36 cellular contexts compared by ENCODE assay signal in genomic region chr2:34112161-34112560, GRCh38.
"Had no signal": no experiment of that assay in that cellular context is flagged by ENCODE, and none has a peak within 500 bp of the region (broad histone marks: within the 10 kb centered on the region; RNA-seq: fewer than 3 reads in every experiment).

No MANE protein-coding gene starts in this region.

- H3K27ac ChIP-seq: ascending aorta, cardiac muscle cell, WERI-Rb-1 had no signal

- H3K9me3 ChIP-seq: ascending aorta had no signal

- ATAC-seq: activated CD4-positive, alpha-beta T cell treated with anti-CD3 and anti-CD28 coated beads for 36 hours; activated CD4-positive, CD25-positive, alpha-beta regulatory T cell treated with anti-CD3 and anti-CD28 coated beads, Interleukin-2, amount 50 U/mL, for 24 hours; activated CD8-positive, alpha-beta memory T cell treated with anti-CD3 and anti-CD28 coated beads, Interleukin-2, amount 10 ng/mL, durations not matched to agents 7 days and 5 days; activated CD8-positive, alpha-beta T cell treated with anti-CD3 and anti-CD28 coated beads, Interleukin-2, amount 10 ng/mL, durations not matched to agents 7 days and 5 days; activated naive CD8-positive, alpha-beta T cell treated with anti-CD3 and anti-CD28 coated beads, Interleukin-2, amount 50 U/mL, for 24 hours; WTC11 had no signal

- DNase-seq: activated CD4-positive, alpha-beta memory T cell treated with anti-CD3 and anti-CD28 coated beads, Interleukin-2, amount 10 ng/mL, durations not matched to agents 7 days and 5 days; activated CD4-positive, alpha-beta T cell treated with anti-CD3 and anti-CD28 coated beads for 1 hour; activated CD4-positive, alpha-beta T cell treated with anti-CD3 and anti-CD28 coated beads for 36 hours; activated CD4-positive, alpha-beta T cell treated with anti-CD3 and anti-CD28 coated beads for 48 hours; activated CD4-positive, alpha-beta T cell treated with anti-CD3 and anti-CD28 coated beads, Interleukin-2, amount 10 ng/mL, durations not matched to agents 7 days and 5 days; activated CD4-positive, alpha-beta T cell treated with anti-CD3 and anti-CD28 coated beads, Interleukin-2, amount 50 U/mL, for 48 hours; activated CD4-positive, CD25-positive, alpha-beta regulatory T cell; activated CD8-positive, alpha-beta memory T cell treated with anti-CD3 and anti-CD28 coated beads for 24 hours; activated CD8-positive, alpha-beta memory T cell treated with anti-CD3 and anti-CD28 coated beads, Interleukin-2, amount 10 ng/mL, durations not matched to agents 7 days and 5 days; activated CD8-positive, alpha-beta memory T cell treated with anti-CD3 and anti-CD28 coated beads, Interleukin-2, amount 50 U/mL, for 48 hours; activated CD8-positive, alpha-beta T cell treated with anti-CD3 and anti-CD28 coated beads, Interleukin-2, amount 10 ng/mL, durations not matched to agents 7 days and 5 days; activated effector memory CD4-positive, alpha-beta T cell treated with Interleukin-2 at 50 U/mL for 16 hours; activated gamma-delta T cell; activated naive CD4-positive, alpha-beta T cell treated with anti-CD3 and anti-CD28 coated beads, Interleukin-2, amount 10 ng/mL, durations not matched to agents 7 days and 5 days; activated naive CD4-positive, alpha-beta T cell treated with Interleukin-2 at 50 U/mL for 16 hours; activated naive CD8-positive, alpha-beta T cell treated with anti-CD3 and anti-CD28 coated beads, Interleukin-2, amount 10 ng/mL, durations not matched to agents 7 days and 5 days; activated naive CD8-positive, alpha-beta T cell treated with anti-CD3 and anti-CD28 coated beads, Interleukin-2, amount 50 U/mL, for 24 hours; activated T-cell treated with anti-CD3 and anti-CD28 coated beads, Interleukin-2, amount 50 U/mL, for 24 hours; activated T-cell treated with anti-CD3 and anti-CD28 coated beads, Interleukin-2, amount 50 U/mL, for 48 hours; amygdala; anterior cingulate cortex; central memory CD4-positive, alpha-beta T cell; T-helper 1 cell; T-helper 2 cell; T-helper 9 cell; WERI-Rb-1 had no signal

- H3K36me3 ChIP-seq: ascending aorta, cardiac muscle cell, WERI-Rb-1 had no signal

- H3K4me1 Mint-ChIP-seq: activated CD4-positive, alpha-beta memory T cell treated with anti-CD3 and anti-CD28 coated beads, Interleukin-2, amount 10 ng/mL, durations not matched to agents 7 days and 5 days; activated CD4-positive, alpha-beta T cell treated with anti-CD3 and anti-CD28 coated beads for 36 hours; activated CD4-positive, alpha-beta T cell treated with anti-CD3 and anti-CD28 coated beads, Interleukin-2, amount 10 ng/mL, durations not matched to agents 7 days and 5 days; activated CD8-positive, alpha-beta memory T cell treated with anti-CD3 and anti-CD28 coated beads, Interleukin-2, amount 10 ng/mL, durations not matched to agents 7 days and 5 days; activated naive CD4-positive, alpha-beta T cell treated with anti-CD3 and anti-CD28 coated beads, Interleukin-2, amount 10 ng/mL, durations not matched to agents 7 days and 5 days; activated naive CD4-positive, alpha-beta T cell treated with anti-CD3 and anti-CD28 coated beads, Interleukin-2, amount 50 U/mL, for 24 hours; activated naive CD8-positive, alpha-beta T cell treated with anti-CD3 and anti-CD28 coated beads, Interleukin-2, amount 10 ng/mL, durations not matched to agents 7 days and 5 days; activated naive CD8-positive, alpha-beta T cell treated with anti-CD3 and anti-CD28 coated beads, Interleukin-2, amount 50 U/mL, for 24 hours; brain; WTC11 had no signal

- H3K4me1 ChIP-seq: ascending aorta had no signal

- H3K9me3 Mint-ChIP-seq: activated CD4-positive, alpha-beta memory T cell treated with anti-CD3 and anti-CD28 coated beads, Interleukin-2, amount 10 ng/mL, durations not matched to agents 7 days and 5 days; activated CD4-positive, alpha-beta T cell treated with anti-CD3 and anti-CD28 coated beads, Interleukin-2, amount 10 ng/mL, durations not matched to agents 7 days and 5 days; activated naive CD4-positive, alpha-beta T cell treated with anti-CD3 and anti-CD28 coated beads, Interleukin-2, amount 10 ng/mL, durations not matched to agents 7 days and 5 days; activated naive CD4-positive, alpha-beta T cell treated with anti-CD3 and anti-CD28 coated beads, Interleukin-2, amount 50 U/mL, for 24 hours; activated naive CD8-positive, alpha-beta T cell treated with anti-CD3 and anti-CD28 coated beads, Interleukin-2, amount 10 ng/mL, durations not matched to agents 7 days and 5 days; activated T-cell treated with anti-CD3 and anti-CD28 coated beads, Interleukin-2, amount 50 U/mL, for 24 hours; activated T-helper 2 cell treated with anti-CD3 and anti-CD28 coated beads, Interferon-gamma antibody, Interleukin-2, Interleukin-4, amounts not matched to agents 10 μg/mL and 5 μg/mL and 100 μg/mL, durations not matched to agents 14 hours and 24 hours and 36 hours; brain; T-helper 1 cell treated with Interleukin-12 subunit alpha and Interleukin-12 subunit beta and Interleukin-4 antibody, amounts not matched to agents 30 μg/mL and 1 μg/mL, for 36 hours; T-helper 2 cell treated with Interferon-gamma antibody and Interleukin-4, amounts not matched to agents 5 μg/mL and 100 μg/mL, for 36 hours had no signal

- H3K4me3 ChIP-seq: ascending aorta, cardiac muscle cell had no signal

- H3K27me3 ChIP-seq: ascending aorta, cardiac muscle cell had no signal

- H3K27ac Mint-ChIP-seq: activated CD4-positive, alpha-beta memory T cell treated with anti-CD3 and anti-CD28 coated beads, Interleukin-2, amount 10 ng/mL, durations not matched to agents 7 days and 5 days; activated CD4-positive, alpha-beta T cell treated with anti-CD3 and anti-CD28 coated beads for 36 hours; activated CD4-positive, alpha-beta T cell treated with anti-CD3 and anti-CD28 coated beads, Interleukin-2, amount 10 ng/mL, durations not matched to agents 7 days and 5 days; activated CD8-positive, alpha-beta memory T cell treated with anti-CD3 and anti-CD28 coated beads, Interleukin-2, amount 10 ng/mL, durations not matched to agents 7 days and 5 days; activated CD8-positive, alpha-beta T cell treated with anti-CD3 and anti-CD28 coated beads, Interleukin-2, amount 10 ng/mL, durations not matched to agents 7 days and 5 days; activated naive CD4-positive, alpha-beta T cell treated with anti-CD3 and anti-CD28 coated beads, Interleukin-2, amount 10 ng/mL, durations not matched to agents 7 days and 5 days; activated naive CD8-positive, alpha-beta T cell; activated naive CD8-positive, alpha-beta T cell treated with anti-CD3 and anti-CD28 coated beads, Interleukin-2, amount 10 ng/mL, durations not matched to agents 7 days and 5 days; activated naive CD8-positive, alpha-beta T cell treated with anti-CD3 and anti-CD28 coated beads, Interleukin-2, amount 50 U/mL, for 24 hours; activated T-cell treated with anti-CD3 and anti-CD28 coated beads, Interleukin-2, amount 50 U/mL, for 24 hours; activated T-helper 2 cell treated with anti-CD3 and anti-CD28 coated beads, Interferon-gamma antibody, Interleukin-2, Interleukin-4, amounts not matched to agents 10 μg/mL and 5 μg/mL and 100 μg/mL, durations not matched to agents 14 hours and 24 hours and 36 hours; brain; T-helper 1 cell treated with Interleukin-12 subunit alpha and Interleukin-12 subunit beta and Interleukin-4 antibody, amounts not matched to agents 30 μg/mL and 1 μg/mL, for 36 hours; T-helper 2 cell treated with Interferon-gamma antibody and Interleukin-4, amounts not matched to agents 5 μg/mL and 100 μg/mL, for 36 hours; WTC11 had no signal

- H3K36me3 Mint-ChIP-seq: activated CD8-positive, alpha-beta memory T cell treated with anti-CD3 and anti-CD28 coated beads, Interleukin-2, amount 10 ng/mL, durations not matched to agents 7 days and 5 days; activated naive CD4-positive, alpha-beta T cell treated with anti-CD3 and anti-CD28 coated beads, Interleukin-2, amount 10 ng/mL, durations not matched to agents 7 days and 5 days; activated naive CD4-positive, alpha-beta T cell treated with anti-CD3 and anti-CD28 coated beads, Interleukin-2, amount 50 U/mL, for 24 hours; activated naive CD8-positive, alpha-beta T cell; activated naive CD8-positive, alpha-beta T cell treated with anti-CD3 and anti-CD28 coated beads, Interleukin-2, amount 10 ng/mL, durations not matched to agents 7 days and 5 days; brain; WTC11 had no signal

- H3K27me3 Mint-ChIP-seq: activated CD4-positive, alpha-beta memory T cell treated with anti-CD3 and anti-CD28 coated beads, Interleukin-2, amount 10 ng/mL, durations not matched to agents 7 days and 5 days; activated CD4-positive, alpha-beta T cell treated with anti-CD3 and anti-CD28 coated beads, Interleukin-2, amount 10 ng/mL, durations not matched to agents 7 days and 5 days; activated CD8-positive, alpha-beta memory T cell treated with anti-CD3 and anti-CD28 coated beads, Interleukin-2, amount 10 ng/mL, durations not matched to agents 7 days and 5 days; activated naive CD4-positive, alpha-beta T cell treated with anti-CD3 and anti-CD28 coated beads, Interleukin-2, amount 10 ng/mL, durations not matched to agents 7 days and 5 days; activated naive CD4-positive, alpha-beta T cell treated with anti-CD3 and anti-CD28 coated beads, Interleukin-2, amount 50 U/mL, for 24 hours; activated naive CD8-positive, alpha-beta T cell; activated naive CD8-positive, alpha-beta T cell treated with anti-CD3 and anti-CD28 coated beads, Interleukin-2, amount 10 ng/mL, durations not matched to agents 7 days and 5 days; activated naive CD8-positive, alpha-beta T cell treated with anti-CD3 and anti-CD28 coated beads, Interleukin-2, amount 50 U/mL, for 24 hours; brain had no signal

- H3K4me3 Mint-ChIP-seq: activated CD4-positive, alpha-beta memory T cell treated with anti-CD3 and anti-CD28 coated beads, Interleukin-2, amount 10 ng/mL, durations not matched to agents 7 days and 5 days; activated CD4-positive, alpha-beta T cell treated with anti-CD3 and anti-CD28 coated beads for 36 hours; activated CD4-positive, alpha-beta T cell treated with anti-CD3 and anti-CD28 coated beads, Interleukin-2, amount 10 ng/mL, durations not matched to agents 7 days and 5 days; activated CD8-positive, alpha-beta memory T cell treated with anti-CD3 and anti-CD28 coated beads, Interleukin-2, amount 10 ng/mL, durations not matched to agents 7 days and 5 days; activated CD8-positive, alpha-beta T cell treated with anti-CD3 and anti-CD28 coated beads, Interleukin-2, amount 10 ng/mL, durations not matched to agents 7 days and 5 days; activated naive CD4-positive, alpha-beta T cell treated with anti-CD3 and anti-CD28 coated beads, Interleukin-2, amount 10 ng/mL, durations not matched to agents 7 days and 5 days; activated naive CD4-positive, alpha-beta T cell treated with anti-CD3 and anti-CD28 coated beads, Interleukin-2, amount 50 U/mL, for 24 hours; activated naive CD8-positive, alpha-beta T cell; activated naive CD8-positive, alpha-beta T cell treated with anti-CD3 and anti-CD28 coated beads, Interleukin-2, amount 10 ng/mL, durations not matched to agents 7 days and 5 days; activated naive CD8-positive, alpha-beta T cell treated with anti-CD3 and anti-CD28 coated beads, Interleukin-2, amount 50 U/mL, for 24 hours; activated T-cell treated with anti-CD3 and anti-CD28 coated beads, Interleukin-2, amount 50 U/mL, for 24 hours; brain; T-helper 1 cell treated with Interleukin-12 subunit alpha and Interleukin-12 subunit beta and Interleukin-4 antibody, amounts not matched to agents 30 μg/mL and 1 μg/mL, for 36 hours; T-helper 2 cell treated with Interferon-gamma antibody and Interleukin-4, amounts not matched to agents 5 μg/mL and 100 μg/mL, for 36 hours; WTC11 had no signal
